8 cellular contexts compared by ENCODE assay signal in the genomic region with DNA sequence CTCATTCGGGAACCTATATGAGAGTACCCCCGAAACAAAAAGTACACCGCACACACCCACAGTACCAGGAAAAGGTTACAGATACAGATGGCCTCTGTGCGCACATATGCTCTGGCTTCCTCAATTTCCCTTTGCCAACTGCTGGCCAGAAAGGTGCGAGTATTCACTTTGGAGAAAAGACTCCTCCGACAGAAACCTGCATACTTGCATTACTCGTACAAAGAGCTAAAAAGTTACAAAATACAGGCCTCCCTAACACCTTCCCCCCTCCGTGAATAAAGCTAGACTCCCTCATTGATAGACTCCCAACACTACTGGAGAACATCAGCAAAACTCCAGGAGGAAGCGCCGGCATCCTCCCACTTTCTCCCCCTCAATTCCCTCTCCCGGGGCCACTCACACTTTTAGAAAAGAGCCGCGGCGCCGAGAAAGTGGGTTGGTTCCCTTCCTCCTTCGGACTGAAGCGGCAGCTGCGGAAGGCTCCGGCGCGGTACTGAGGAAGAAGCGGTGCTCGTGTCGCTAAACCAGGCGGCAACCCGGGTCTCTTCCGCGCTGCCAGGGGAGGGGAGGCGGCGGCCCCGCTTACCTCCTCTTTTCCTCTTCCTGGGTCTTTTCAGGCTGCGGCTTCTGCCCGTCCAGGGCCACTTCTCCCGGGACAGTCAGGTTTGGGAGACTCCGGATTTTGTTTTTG. TPM values are rescaled to one million over a fixed set of nuclear protein-coding genes. Genes with fewer than 3 reads are reported as not detected.
DNase-seq lines count a peak whose midpoint lies in the region; ATAC-seq, FAIRE-seq and TF ChIP-seq lines count a peak whose summit lies in the region.

No MANE protein-coding gene starts in this region.

- POLR2A ChIA-PET in A549 (lab: Yijun Ruan, JAX), result no interaction called here

- H3K36me3 ChIP-seq in ascending aorta, result peaks cover 0 to 1% of the 10 kb centered on the region in 2 donors
- peaks cover 2% of the 10 kb centered on the region for H3K36me3 ChIP-seq in iPS-15b (ENCODE audit: control insufficient read depth, insufficient read depth, low read length)

- TF ChIP-seq EP300 in A549 (IDR thresholded peaks at IDR 0.05), result no peak

- no peak for ATAC-seq in A549
- peak; percentile 12 for ATAC-seq in GM21723 (IDR thresholded peaks at IDR 0.05; ENCODE audit: unreplicated experiment)
- no peak for ATAC-seq in HG03378 (IDR thresholded peaks at IDR 0.05; ENCODE audit: unreplicated experiment)
- ATAC-seq in GM18502 (IDR thresholded peaks at IDR 0.05; ENCODE audit: poor library complexity, unreplicated experiment), result no peak

- DNase-seq in A549 (ENCODE audit: low read depth in 1 of 2, low spot score in 1 of 2) (no peak), SKM-1 treated with dmso at 0.1 percent for 144 hours (lab: John Stamatoyannopoulos, UW; ENCODE audit: unreplicated experiment) (peak; percentile 48), ascending aorta (ENCODE audit: low spot score in 2 of 2) (peak in 1 of 2 donors; percentile 72)

- H3K27ac ChIP-seq in A549, result peak overlapping the region; percentile 78 to 96
- H3K27ac ChIP-seq in ascending aorta, result peak overlapping the region; percentile 92 to 94
- H3K27ac ChIP-seq in skin epidermis, result peak overlapping the region; percentile 77 to 98 (median 94)

- TF ChIP-seq POLR2A in A549 (IDR thresholded peaks at IDR 0.05; ENCODE audit: low read length), result no peak

- TF ChIP-seq RAD21 in A549 (conservative IDR thresholded peaks at IDR 0.05 in 1 of 2, IDR thresholded peaks at IDR 0.05 in 1 of 2), result no peak

- H3K4me2 ChIP-seq in A549, result peak overlapping the region; percentile 85

- H3K27me3 ChIP-seq in ascending aorta (no peaks in the 10 kb centered on the region), iPS-15b (ENCODE audit: control insufficient read depth, insufficient read depth, low read length) (no peaks in the 10 kb centered on the region)

- no peak overlapping the region for H3K9ac ChIP-seq in iPS-15b (ENCODE audit: low read depth, low read length)

- H3K9me3 ChIP-seq in A549, result no peaks in the 10 kb centered on the region
- no peaks in the 10 kb centered on the region for H3K9me3 ChIP-seq in ascending aorta
- H3K9me3 ChIP-seq in iPS-15b (ENCODE audit: control insufficient read depth, insufficient read depth, low read length), result no peaks in the 10 kb centered on the region

- CTCF ChIA-PET in A549 (lab: Yijun Ruan, JAX), result interaction anchor here (0.9 kb wide), 1 partner anchor 34 kb away, joined by 3 read pairs; no protein-coding TSS in a partner anchor

- no peak for FAIRE-seq in A549 (lab: Jason Lieb, UNC)

- no peak for TF ChIP-seq CTCF in A549 (IDR thresholded peaks at IDR 0.05)
- TF ChIP-seq CTCF in ascending aorta (IDR thresholded peaks at IDR 0.05), result no peak

- peak overlapping the region; percentile 93 for H3K4me3 ChIP-seq in A549
- peak overlapping the region; percentile 58 to 97 for H3K4me3 ChIP-seq in ascending aorta
- H3K4me3 ChIP-seq in iPS-15b (ENCODE audit: low read depth, low read length), result peak overlapping the region; percentile 45
- H3K4me3 ChIP-seq in skin epidermis, result peak overlapping the region; percentile 66 to 100 (median 90)

- intact Hi-C loops in ascending aorta (cut with DNase I), result loop anchor here (5.0 kb wide), 1 partner anchor 1437 kb away; a partner anchor contains a TSS

- H3K4me1 ChIP-seq in A549, result peaks cover 19% of the 10 kb centered on the region
- peaks cover 0 to 28% of the 10 kb centered on the region in 2 donors for H3K4me1 ChIP-seq in ascending aorta
- H3K4me1 ChIP-seq in iPS-15b (ENCODE audit: control insufficient read depth, insufficient read depth, low read length), result peaks cover 5% of the 10 kb centered on the region

- WGBS in A549 (ENCODE audit: missing lambda C conversion rate), result 5% methylated on average over 28 of the region's 35 CpGs

TF ChIP-seq in A549, 52 proteins besides CTCF, POLR2A, EP300 and RAD21:
- TF ChIP-seq JUN (IDR thresholded peaks at IDR 0.05) (no peak), SMC3 (IDR thresholded peaks at IDR 0.05) (no peak), RARB (CRISPR knock-in tag; IDR thresholded peaks at IDR 0.05) (no peak), HOXA7 (CRISPR knock-in tag; IDR thresholded peaks at IDR 0.05) (no peak)
- TF ChIP-seq, protein P1, sequence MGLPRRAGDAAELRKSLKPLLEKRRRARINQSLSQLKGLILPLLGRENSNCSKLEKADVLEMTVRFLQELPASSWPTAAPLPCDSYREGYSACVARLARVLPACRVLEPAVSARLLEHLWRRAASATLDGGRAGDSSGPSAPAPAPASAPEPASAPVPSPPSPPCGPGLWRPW (IDR thresholded peaks at IDR 0.05), result no peak
- TF ChIP-seq, protein P2, sequence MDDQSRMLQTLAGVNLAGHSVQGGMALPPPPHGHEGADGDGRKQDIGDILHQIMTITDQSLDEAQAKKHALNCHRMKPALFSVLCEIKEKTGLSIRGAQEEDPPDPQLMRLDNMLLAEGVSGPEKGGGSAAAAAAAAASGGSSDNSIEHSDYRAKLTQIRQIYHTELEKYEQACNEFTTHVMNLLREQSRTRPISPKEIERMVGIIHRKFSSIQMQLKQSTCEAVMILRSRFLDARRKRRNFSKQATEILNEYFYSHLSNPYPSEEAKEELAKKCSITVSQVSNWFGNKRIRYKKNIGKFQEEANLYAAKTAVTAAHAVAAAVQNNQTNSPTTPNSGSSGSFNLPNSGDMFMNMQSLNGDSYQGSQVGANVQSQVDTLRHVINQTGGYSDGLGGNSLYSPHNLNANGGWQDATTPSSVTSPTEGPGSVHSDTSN (IDR thresholded peaks at IDR 0.05), result no peak
TF ChIP-seq in A549: peak in this region for 0.

RNA-seq across cellular contexts. Expression of a gene that starts 1.2 kb away (rescaled TPM):
- polyA plus RNA-seq in A549 (2011; rRNA removed) (9.2 and 12.5 TPM in 2 replicates), A549 (2017; fragmentation: RNase III; extraction: RNeasy Plus Mini Kit Qiagen cat#74134 plus additional on column Dnase treatment) (7.2 to 10.2 TPM (median 7.3 TPM) in 3 replicates)
- 2.1 TPM in 2 replicates for polyA plus RNA-seq in A549 (2012; cell fraction: cytosol; rRNA removed)
- 4.0 and 4.1 TPM in 2 replicates for polyA plus RNA-seq in A549 (2012; cell fraction: nucleus; rRNA removed)
- polyA minus RNA-seq in A549 (2011; rRNA and poly(A)+ RNA removed), result 13.7 and 14.7 TPM in 2 replicates
- total RNA-seq in ascending aorta, result 128 TPM
